18 cellular contexts compared by ENCODE assay signal in the genomic region with DNA sequence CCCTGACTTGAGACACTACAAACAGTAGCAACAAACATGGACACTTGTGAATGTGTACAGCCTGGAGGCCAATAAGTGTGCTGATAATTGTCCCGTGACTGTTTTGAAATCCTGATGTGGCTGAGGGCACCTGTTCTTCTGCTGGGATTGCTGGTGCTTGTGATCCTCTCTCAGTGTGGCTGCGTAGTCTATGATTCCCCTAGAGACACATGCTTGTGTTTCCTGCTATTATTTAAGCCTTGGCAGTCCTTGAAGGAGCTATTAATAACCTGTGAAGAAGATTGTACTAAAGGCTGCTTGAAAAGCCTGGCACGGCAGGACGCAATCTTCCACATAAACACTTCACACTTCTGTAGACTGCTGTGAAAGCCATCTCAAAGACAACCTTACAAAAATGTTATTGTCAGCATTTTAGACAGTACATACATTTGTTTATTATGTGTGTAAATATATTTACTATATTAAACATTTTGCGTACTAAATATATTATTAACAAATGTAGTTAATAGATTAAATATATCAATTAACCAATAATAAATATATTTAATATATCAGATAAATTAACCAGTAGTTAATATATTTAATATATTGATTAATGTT.
DNase-seq lines count a peak whose midpoint lies in the region; ATAC-seq and FAIRE-seq lines count a peak whose summit lies in the region.
"Had no signal": no experiment of that assay in that cellular context is flagged by ENCODE, and none has a peak within 500 bp of the region (broad histone marks: within the 10 kb centered on the region; RNA-seq: fewer than 3 reads in every experiment).

No MANE protein-coding gene starts in this region.

- no peaks in the 10 kb centered on the region for H4K20me1 ChIP-seq in BLaER1

- no peak overlapping the region for H3K27ac ChIP-seq in BLaER1
- H3K27ac ChIP-seq: epithelial cell of prostate, SJCRH30, thoracic aorta had no signal

- peak overlapping the region; percentile 62 for H3K4me2 ChIP-seq in BLaER1

- no peak overlapping the region for H3K4me3 ChIP-seq in BLaER1
- H3K4me3 ChIP-seq: SJCRH30, thoracic aorta had no signal

- ATAC-seq in GM18909 (IDR thresholded peaks at IDR 0.05; ENCODE audit: poor library complexity, unreplicated experiment) = no peak
- ATAC-seq: activated CD4-positive, alpha-beta T cell treated with anti-CD3 and anti-CD28 coated beads for 36 hours had no signal

- H3K36me3 ChIP-seq in BLaER1 = no peaks in the 10 kb centered on the region
- H3K36me3 ChIP-seq: SJCRH30, thoracic aorta had no signal

- H3K9me3 ChIP-seq in BLaER1 = no peaks in the 10 kb centered on the region
- H3K9me3 ChIP-seq: SJCRH30, thoracic aorta had no signal

- peaks cover 14% of the 10 kb centered on the region for H3K4me1 ChIP-seq in BLaER1
- H3K4me1 ChIP-seq: SJCRH30 had no signal

- H3K9ac ChIP-seq in BLaER1 = peak overlapping the region; percentile 38; the same call in 1 of the 2 replicates

- H3K27me3 ChIP-seq in BLaER1 = no peaks in the 10 kb centered on the region
- H3K27me3 ChIP-seq: SJCRH30 had no signal

- peak; percentile 62 for FAIRE-seq in islet of Langerhans (lab: Jason Lieb, UNC)
- FAIRE-seq: GM12891 had no signal

- DNase-seq in NCI-H128 (lab: John Stamatoyannopoulos, UW; ENCODE audit: unreplicated experiment) = peak; percentile 39
- peak; percentile 21 for DNase-seq in RPMI8226
- DNase-seq in islet precursor cell = no peak
- no peak for DNase-seq in NOMO-1 treated with DMSO at 0.1 percent for 48 hours (lab: John Stamatoyannopoulos, UW; ENCODE audit: unreplicated experiment)
- no peak for DNase-seq in SIG-M5 (lab: John Stamatoyannopoulos, UW)
- DNase-seq: activated CD4-positive, alpha-beta T cell treated with anti-CD3 and anti-CD28 coated beads for 36 hours; activated CD8-positive, alpha-beta memory T cell treated with anti-CD3 and anti-CD28 coated beads, Interleukin-2, amount 50 U/mL, for 48 hours; activated naive CD4-positive, alpha-beta T cell treated with anti-CD3 and anti-CD28 coated beads, Interleukin-2, amount 10 ng/mL, durations not matched to agents 7 days and 5 days; midbrain; nucleus accumbens; SJCRH30; stimulated activated CD4-positive, alpha-beta T cell treated with anti-CD3 and anti-CD28 coated beads, Interleukin-4, amount 100 ng/mL, for 24 hours had no signal

Comparison
In these comparisons a context has a peak if more than half of its experiments do, and no peak if none do; other contexts are left out.
1. DNase-seq: peak in NCI-H128 (single experiment) and RPMI8226 (single experiment); none in islet precursor cell (single experiment), NOMO-1 treated with DMSO at 0.1 percent for 48 hours (single experiment) and SIG-M5 (single experiment).